In the genomic region with DNA sequence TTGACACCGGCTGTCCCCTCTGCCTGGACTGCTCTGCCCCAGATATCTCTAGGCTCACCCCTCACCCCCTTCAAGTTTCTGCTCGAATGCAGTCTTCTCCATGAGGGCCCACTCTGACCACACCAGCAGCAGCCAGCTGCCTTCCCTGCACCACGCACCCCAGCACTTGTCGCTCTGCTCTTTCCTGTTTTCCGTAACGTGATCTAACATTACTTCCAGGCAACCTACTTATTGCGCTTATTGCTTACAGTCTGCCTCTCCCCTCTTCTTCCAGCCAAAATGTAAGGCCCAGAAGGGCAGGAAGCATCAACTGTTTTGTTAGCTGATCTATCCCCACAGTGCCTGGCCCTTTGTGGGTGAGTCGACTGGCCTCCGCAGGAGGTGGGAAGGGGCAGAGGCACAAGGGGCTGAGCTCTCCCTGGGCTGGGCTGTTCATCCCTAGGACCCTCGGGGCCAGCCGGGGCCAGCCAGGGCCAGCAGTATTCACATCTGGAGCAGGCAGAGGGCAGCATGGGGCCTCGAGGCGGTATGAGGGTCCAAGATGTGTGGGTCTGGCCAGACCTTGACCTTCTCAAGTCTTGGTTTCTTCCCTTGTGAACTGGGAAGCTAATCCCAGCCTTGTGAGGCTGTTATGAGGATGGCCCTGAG, we compare ENCODE assay signal across 1 cellular context.
TF ChIP-seq lines count a peak whose summit lies in the region.

No MANE protein-coding gene starts in this region.

TF ChIP-seq in SK-N-SH treated with all-trans-retinoic acid at 6 μM for 48 hours, 23 proteins besides CTCF, POLR2A, EP300 and RAD21:
- TF ChIP-seq ZNF565 (CRISPR knock-in tag; conservative IDR thresholded peaks at IDR 0.05; ENCODE audit: low read depth) (no peak), TCF4 (CRISPR knock-in tag; IDR thresholded peaks at IDR 0.05; ENCODE audit: borderline replicate concordance) (no peak), ZNF70 (CRISPR knock-in tag; IDR thresholded peaks at IDR 0.05) (no peak), ESRRG (CRISPR knock-in tag; IDR thresholded peaks at IDR 0.05) (no peak), PPARA (CRISPR knock-in tag; IDR thresholded peaks at IDR 0.05; ENCODE audit: borderline replicate concordance) (no peak), ZNF8 (CRISPR knock-in tag; IDR thresholded peaks at IDR 0.05) (no peak)
- TF ChIP-seq, protein P1, sequence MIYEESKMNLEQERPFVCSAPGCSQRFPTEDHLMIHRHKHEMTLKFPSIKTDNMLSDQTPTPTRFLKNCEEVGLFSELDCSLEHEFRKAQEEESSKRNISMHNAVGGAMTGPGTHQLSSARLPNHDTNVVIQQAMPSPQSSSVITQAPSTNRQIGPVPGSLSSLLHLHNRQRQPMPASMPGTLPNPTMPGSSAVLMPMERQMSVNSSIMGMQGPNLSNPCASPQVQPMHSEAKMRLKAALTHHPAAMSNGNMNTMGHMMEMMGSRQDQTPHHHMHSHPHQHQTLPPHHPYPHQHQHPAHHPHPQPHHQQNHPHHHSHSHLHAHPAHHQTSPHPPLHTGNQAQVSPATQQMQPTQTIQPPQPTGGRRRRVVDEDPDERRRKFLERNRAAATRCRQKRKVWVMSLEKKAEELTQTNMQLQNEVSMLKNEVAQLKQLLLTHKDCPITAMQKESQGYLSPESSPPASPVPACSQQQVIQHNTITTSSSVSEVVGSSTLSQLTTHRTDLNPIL (CRISPR knock-in tag; IDR thresholded peaks at IDR 0.05; ENCODE audit: low read depth) = no peak
